In genomic region chr2:222862068-222862914, GRCh38 we compare ENCODE assay signal across 8 cellular contexts. TPM values are rescaled to one million over a fixed set of nuclear protein-coding genes. Genes with fewer than 3 reads are reported as not detected.
DNase-seq lines count a peak whose midpoint lies in the region; ATAC-seq, FAIRE-seq and TF ChIP-seq lines count a peak whose summit lies in the region.

No MANE protein-coding gene starts in this region.

- RAD21 ChIA-PET in GM12878 (lab: Charles Lee; ENCODE audit: unreplicated experiment), result interaction anchor here (0.9 to 5.1 kb wide), 9 partner anchors 24 to 437 kb away, joined by 3 to 42 read pairs (median 5); no protein-coding TSS in a partner anchor

- no peaks in the 10 kb centered on the region for H3K36me3 Mint-ChIP-seq in activated T-cell treated with anti-CD3 and anti-CD28 coated beads, Interleukin-2, amount 50 U/mL, for 4 hours (ENCODE audit: insufficient read depth)

- no peak overlapping the region for H3K27ac ChIP-seq in Karpas-422 (ENCODE audit: low read length)
- H3K27ac ChIP-seq in GM12878 (ENCODE audit: control insufficient read depth, insufficient read depth), result peak overlapping the region; percentile 74

- H3K27me3 Mint-ChIP-seq in activated T-cell treated with anti-CD3 and anti-CD28 coated beads, Interleukin-2, amount 50 U/mL, for 4 hours (ENCODE audit: low read depth), result no peaks in the 10 kb centered on the region

- peak overlapping the region; percentile 79 for H3K4me2 ChIP-seq in Karpas-422 (ENCODE audit: low read depth, low read length, poor library complexity, severe bottlenecking)
- H3K4me2 ChIP-seq in GM12878 (ENCODE audit: control insufficient read depth, insufficient read depth), result peak overlapping the region; percentile 38

- intact Hi-C loops in GM12878 (cut with micrococcal nuclease; ENCODE audit: unreplicated experiment), result no loop called here

- BruUV-seq in GM12878 (replicated peaks; lab: Mats Ljungman, UMichigan), result TSS peak; percentile 80

- H3K36me3 ChIP-seq in Karpas-422 (ENCODE audit: insufficient read depth, low read length) (no peaks in the 10 kb centered on the region), GM12878 (ENCODE audit: control insufficient read depth in 2 of 2, insufficient read depth in 2 of 2, low read length in 1 of 2) (no peaks in the 10 kb centered on the region), kidney epithelial cell (ENCODE audit: control insufficient read depth, insufficient read depth, low read length) (no peaks in the 10 kb centered on the region)

- H3K4me1 ChIP-seq in Karpas-422 (ENCODE audit: low read length), result peaks cover 50% of the 10 kb centered on the region
- peaks cover 6% of the 10 kb centered on the region for H3K4me1 ChIP-seq in GM12878 (ENCODE audit: control insufficient read depth, insufficient read depth, low read length)

- peak; percentile 40 for TF ChIP-seq RAD21 in GM12878 (IDR thresholded peaks at IDR 0.05; ENCODE audit: insufficient read depth, low read depth, low read length)

- no peak overlapping the region for H3K4me3 Mint-ChIP-seq in activated T-cell treated with anti-CD3 and anti-CD28 coated beads, Interleukin-2, amount 50 U/mL, for 4 hours

- peak; percentile 49 for DNase-seq in ELR (ENCODE audit: low read depth)
- peak; percentile 46 for DNase-seq in Karpas-422
- no peak for DNase-seq in GM12878 (ENCODE audit: low read depth, low spot score)
- no peak for DNase-seq in kidney epithelial cell (ENCODE audit: low read depth)
- DNase-seq in superior temporal gyrus (ENCODE audit: extremely low spot score), result peak; percentile 85
- no peak for DNase-seq in NCI-H187 (lab: John Stamatoyannopoulos, UW)
- DNase-seq in activated T-cell treated with anti-CD3 and anti-CD28 coated beads, Interleukin-2, amount 50 U/mL, for 4 hours, result no peak

- CTCF ChIA-PET in GM12878 (lab: Yijun Ruan, JAX), result interaction anchor here (0.7 to 3.2 kb wide), 15 partner anchors 14 to 208 kb away, joined by 3 to 31 read pairs (median 4); no protein-coding TSS in a partner anchor

- SMC1A ChIA-PET in GM12878 (lab: Charles Lee; ENCODE audit: uncharacterized antibody, unreplicated experiment), result interaction anchor here (0.7 to 4.7 kb wide), 24 partner anchors 8 to 157 kb away, joined by 3 to 29 read pairs (median 4); no protein-coding TSS in a partner anchor

- no peaks in the 10 kb centered on the region for H3K9me3 Mint-ChIP-seq in activated T-cell treated with anti-CD3 and anti-CD28 coated beads, Interleukin-2, amount 50 U/mL, for 4 hours

- no peak for TF ChIP-seq POLR2A in GM12878 (IDR thresholded peaks at IDR 0.05; ENCODE audit: low read depth, low read length)

- FAIRE-seq in GM12878 (lab: Jason Lieb, UNC), result no peak

- TF ChIP-seq EP300 in GM12878 (IDR thresholded peaks at IDR 0.05; ENCODE audit: borderline replicate concordance in 1 of 2, control insufficient read depth in 1 of 2, low read depth in 2 of 2, low read length in 2 of 2), result no peak

- H3K79me2 ChIP-seq in Karpas-422 (ENCODE audit: low read length) (peaks cover 62% of the 10 kb centered on the region), GM12878 (ENCODE audit: control insufficient read depth, insufficient read depth, low read length) (peaks cover 61% of the 10 kb centered on the region)

- 50% methylated on average over 7 of the region's 7 CpGs for WGBS in GM12878 (ENCODE audit: insufficient coverage, insufficient replicate concordance, low lambda C conversion rate, missing lambda C conversion rate)

- H4K20me1 ChIP-seq in Karpas-422 (ENCODE audit: insufficient read depth, low read depth, low read length), result peaks cover 47% of the 10 kb centered on the region
- H4K20me1 ChIP-seq in GM12878 (ENCODE audit: control insufficient read depth, insufficient read depth), result no peaks in the 10 kb centered on the region

- ATAC-seq in GM12878, result no peak
- no peak for ATAC-seq in GM21723 (IDR thresholded peaks at IDR 0.05; ENCODE audit: unreplicated experiment)
- ATAC-seq in activated T-cell treated with anti-CD3 and anti-CD28 coated beads, Interleukin-2, amount 50 U/mL, for 4 hours, result no peak

- in situ Hi-C loops in GM12878 (cut with MboI), result no loop called here

- H3K9ac ChIP-seq in Karpas-422 (ENCODE audit: low read length), result peak overlapping the region; percentile 88
- H3K9ac ChIP-seq in GM12878 (ENCODE audit: control insufficient read depth, insufficient read depth, low read length), result peak overlapping the region; percentile 80

- no peaks in the 10 kb centered on the region for H3K27me3 ChIP-seq in Karpas-422 (ENCODE audit: low read length)
- H3K27me3 ChIP-seq in GM12878 (replicated peaks in 1 of 2; ENCODE audit: control insufficient read depth in 2 of 2, insufficient read depth in 2 of 2, low read length in 1 of 2), result no peaks in the 10 kb centered on the region
- no peaks in the 10 kb centered on the region for H3K27me3 ChIP-seq in kidney epithelial cell (ENCODE audit: control insufficient read depth, insufficient read depth, low read length)

- TF ChIP-seq CTCF in GM12878 (IDR thresholded peaks at IDR 0.05 in 2 of 3, conservative IDR thresholded peaks at IDR 0.05 in 1 of 3; ENCODE audit: control insufficient read depth in 2 of 3, extremely low read depth in 1 of 3, insufficient read depth in 1 of 3, low read depth in 3 of 3, low read length in 3 of 3) (peak in 1 of 3 experiments; percentile 45; a peak in 2 of 6 replicates), kidney epithelial cell (IDR thresholded peaks at IDR 0.05; ENCODE audit: insufficient read depth, low read length, poor library complexity, severe bottlenecking) (no peak)

- peaks cover 16% of the 10 kb centered on the region for H3K4me1 Mint-ChIP-seq in activated T-cell treated with anti-CD3 and anti-CD28 coated beads, Interleukin-2, amount 50 U/mL, for 4 hours (ENCODE audit: low read depth)

- H3K9me3 ChIP-seq in Karpas-422 (ENCODE audit: low read length) (no peaks in the 10 kb centered on the region), GM12878 (replicated peaks; ENCODE audit: control insufficient read depth, insufficient read depth, low read length) (no peaks in the 10 kb centered on the region)

- H3K4me3 ChIP-seq in Karpas-422 (ENCODE audit: low read length) (peak overlapping the region; percentile 70), GM12878 (peak overlapping the region; percentile 67), kidney epithelial cell (ENCODE audit: low read depth, low read length) (peak overlapping the region; percentile 82)

- H3K9me2 ChIP-seq in Karpas-422 (replicated peaks; ENCODE audit: insufficient read depth, low read length), result no peaks in the 10 kb centered on the region

- no peak overlapping the region for H2AFZ ChIP-seq in Karpas-422 (ENCODE audit: low read length)
- H2AFZ ChIP-seq in GM12878 (ENCODE audit: control insufficient read depth, low read depth, low read length), result no peak overlapping the region; the same call in 1 of the 2 replicates

- POLR2A ChIA-PET in GM12878 (lab: Charles Lee), result interaction anchor here (0.7 to 5.7 kb wide), 4 partner anchors 8 to 50 kb away, joined by 3 to 30 read pairs (median 6); no protein-coding TSS in a partner anchor

TF ChIP-seq in GM12878, 131 proteins besides CTCF, POLR2A, EP300 and RAD21:
- TF ChIP-seq SMC3 (IDR thresholded peaks at IDR 0.05; ENCODE audit: borderline replicate concordance, low read length) (0 out of 2 replicates have a peak, but pooled peaks have one; percentile 6), ATF2 (IDR thresholded peaks at IDR 0.05; ENCODE audit: low read length) (no peak)

RNA-seq across cellular contexts. Expression of gene ACSL3, which starts 1.5 kb away (rescaled TPM):
- 88.0 and 98.5 TPM in 2 replicates for total RNA-seq in Karpas-422 (2014; rRNA removed; shearing (Covaris generic); ENCODE audit: low replicate concordance)
- 65.0 and 68.1 TPM in 2 replicates for total RNA-seq in GM12878 (2013; cell fraction: nucleolus; rRNA removed)
- total RNA-seq in GM12878 (2014; rRNA removed) (62.6 and 73.2 TPM in 2 replicates), GM12878 (2014; rRNA removed; fragmentation: Illumina TruSeq; extraction: Trizol) (78.9 and 83.9 TPM in 2 replicates), GM12878 (2021) (70.1 and 81.5 TPM in 2 replicates), kidney epithelial cell (94.1 and 98.6 TPM in 2 replicates)
- polyA plus RNA-seq in GM12878 (2011; ENCODE audit: low read depth), result 15.8 TPM
- polyA plus RNA-seq in GM12878 (2011; rRNA removed) (50.3 and 60.0 TPM in 2 replicates), GM12878 (2014; fragmentation: Illumina TruSeq; extraction: Trizol) (54.6 and 70.9 TPM in 2 replicates), GM12878 (2014; fragmentation: Nextera tagmentation; extraction: Ambion mirVana) (10 to 100 TPM; 15.6 to 24.0 TPM), GM12878 (2014; rRNA removed) (44.3 and 53.1 TPM in 2 replicates), GM12878 (2016; fragmentation: Nextera tagmentation; extraction: Ambion mirVana) (10 to 100 TPM; 58.8 to 73.6 TPM)
- polyA plus RNA-seq in GM12878 (2011; cell fraction: cytosol; rRNA removed), result 32.5 and 34.1 TPM in 2 replicates
- polyA plus RNA-seq in GM12878 (2011; cell fraction: nucleus; rRNA removed), result 13.5 and 22.8 TPM in 2 replicates
- 23.6 and 24.0 TPM in 2 replicates for polyA plus RNA-seq in GM12878 (2012)
- polyA minus RNA-seq in GM12878 (2011; rRNA and poly(A)+ RNA removed), result 89.6 and 154 TPM in 2 replicates
- polyA minus RNA-seq in GM12878 (2011; cell fraction: cytosol; rRNA and poly(A)+ RNA removed), result 27.4 and 46.4 TPM in 2 replicates
- 20.6 and 49.3 TPM in 2 replicates for polyA minus RNA-seq in GM12878 (2011; cell fraction: nucleus; rRNA and poly(A)+ RNA removed)
- total RNA-seq in activated T-cell treated with anti-CD3 and anti-CD28 coated beads, Interleukin-2, amount 50 U/mL, for 4 hours, result 10 to 100 TPM; 29.9 to 36.6 (median 33.7) TPM

Comparison
In these comparisons a context has a peak if more than half of its experiments do, and no peak if none do; other contexts are left out.
1. DNase-seq: peak in ELR (single experiment), Karpas-422 (single experiment) and superior temporal gyrus (single experiment); none in GM12878 (single experiment), kidney epithelial cell (single experiment), NCI-H187 (0 of 2) and activated T-cell treated with anti-CD3 and anti-CD28 coated beads, Interleukin-2, amount 50 U/mL, for 4 hours (single experiment).
2. Peak in every context shown above with its lines, with median percentiles within 50 percentile points of each other: H3K4me3 ChIP-seq.